In the genomic region with DNA sequence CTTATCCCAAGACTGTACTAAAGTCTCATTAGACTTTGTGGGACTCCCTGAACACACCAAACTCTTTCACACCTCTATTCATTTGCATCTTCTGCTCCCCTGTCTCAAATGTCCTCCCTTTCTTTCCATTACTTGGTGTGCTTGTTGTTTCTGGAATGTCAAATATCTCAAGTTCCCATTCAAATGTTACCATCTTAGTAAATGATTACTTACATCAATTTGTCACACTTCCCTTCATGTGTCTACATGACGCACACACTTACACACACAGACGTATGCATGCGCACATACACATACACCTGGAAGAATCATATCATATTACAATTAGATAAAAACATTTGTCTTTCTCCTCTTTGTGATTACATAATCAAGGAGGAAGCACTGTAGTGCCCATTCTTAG, we compare ENCODE assay signal across 27 cellular contexts.
"Had no signal": no experiment of that assay in that cellular context is flagged by ENCODE, and none has a peak within 500 bp of the region (broad histone marks: within the 10 kb centered on the region; RNA-seq: fewer than 3 reads in every experiment).

No MANE protein-coding gene starts in this region.

- H3K27ac ChIP-seq: body of pancreas, epithelial cell of prostate, WERI-Rb-1 had no signal

- H3K4me3 ChIP-seq: body of pancreas had no signal

- H3K27me3 ChIP-seq: body of pancreas had no signal

- DNase-seq: activated B cell treated with CpG ODN at 0.5 μM for 24 hours; activated CD4-positive, alpha-beta T cell treated with anti-CD3 and anti-CD28 coated beads for 48 hours; activated CD4-positive, alpha-beta T cell treated with anti-CD3 and anti-CD28 coated beads, Interleukin-2, amount 50 U/mL, for 1 hour; activated CD4-positive, alpha-beta T cell treated with anti-CD3 and anti-CD28 coated beads, Interleukin-2, amount 50 U/mL, for 48 hours; activated CD8-positive, alpha-beta memory T cell treated with anti-CD3 and anti-CD28 coated beads for 24 hours; activated CD8-positive, alpha-beta T cell treated with anti-CD3 and anti-CD28 coated beads for 36 hours; activated effector memory CD4-positive, alpha-beta T cell treated with Interleukin-2 at 50 U/mL for 16 hours; activated gamma-delta T cell treated with Interleukin-2 at 50 U/mL for 16 hours; activated naive CD4-positive, alpha-beta T cell treated with anti-CD3 and anti-CD28 coated beads, Interleukin-2, amount 50 U/mL, for 16 hours; activated naive CD4-positive, alpha-beta T cell treated with Interleukin-2 at 50 U/mL for 16 hours; activated T-cell treated with anti-CD3 and anti-CD28 coated beads, Interleukin-2, amount 50 U/mL, for 4 hours; amniotic stem cell; anterior cingulate cortex; body of pancreas; caudate nucleus; cortex of kidney; dermis blood vessel endothelial cell; effector CD4-positive, alpha-beta T cell; foreskin fibroblast; T-helper 1 cell; T-helper 17 cell; T1000; WERI-Rb-1 had no signal

- H3K9me3 ChIP-seq: body of pancreas had no signal

- H3K36me3 ChIP-seq: WERI-Rb-1 had no signal

- ATAC-seq: activated CD4-positive, CD25-positive, alpha-beta regulatory T cell treated with anti-CD3 and anti-CD28 coated beads, Interleukin-2, amount 50 U/mL, for 24 hours; activated CD8-positive, alpha-beta T cell treated with anti-CD3 and anti-CD28 coated beads for 36 hours; activated T-cell treated with anti-CD3 and anti-CD28 coated beads, Interleukin-2, amount 50 U/mL, for 4 hours; activated T-helper 17 cell treated with anti-CD3 and anti-CD28 coated beads, Interleukin-2, amount 50 U/mL, for 72 hours; body of pancreas; esophagus mucosa; T-helper 17 cell had no signal

- H3K4me1 ChIP-seq: body of pancreas had no signal
